7 cellular contexts compared by ENCODE assay signal in genomic region chr16:15887283-15887682, GRCh38. TPM values are rescaled to one million over a fixed set of nuclear protein-coding genes. Genes with fewer than 3 reads are reported as not detected.
DNase-seq lines count a peak whose midpoint lies in the region; TF ChIP-seq lines count a peak whose summit lies in the region.

No MANE protein-coding gene starts in this region.

- TF ChIP-seq CTCF in H9 (conservative IDR thresholded peaks at IDR 0.05): no peak
- TF ChIP-seq CTCF in WERI-Rb-1 (IDR thresholded peaks at IDR 0.05; ENCODE audit: low read depth, low read length): no peak
- TF ChIP-seq CTCF in foreskin fibroblast (IDR thresholded peaks at IDR 0.05; ENCODE audit: low read depth, low read length): no peak

- no peak overlapping the region for H3K9ac ChIP-seq in H9 (ENCODE audit: extremely low read depth, insufficient read length, low read length)

- no peak overlapping the region for H3K14ac ChIP-seq in H9 (ENCODE audit: insufficient read depth, low read length)

- H3K56ac ChIP-seq in H9 (ENCODE audit: insufficient read length, low read depth, low read length): no peak overlapping the region

- H3K9me3 ChIP-seq in H9 (ENCODE audit: control insufficient read depth, low read depth, low read length) (no peaks in the 10 kb centered on the region), WERI-Rb-1 (ENCODE audit: severe bottlenecking) (no peaks in the 10 kb centered on the region)

- no peaks in the 10 kb centered on the region for H3K9me3 Mint-ChIP-seq in H9

- H3K79me1 ChIP-seq in H9 (ENCODE audit: insufficient read depth, low read depth, low read length, poor library complexity, severe bottlenecking): peaks cover 4% of the 10 kb centered on the region

- no peak overlapping the region for H3K23ac ChIP-seq in H9 (ENCODE audit: insufficient read length, low read depth, low read length)

- no peak overlapping the region for H3K4ac ChIP-seq in H9 (ENCODE audit: low read depth, low read length)

- peak overlapping the region; percentile 99 to 100 for H3K4me3 Mint-ChIP-seq in H9

- no peak overlapping the region for H2BK12ac ChIP-seq in H9 (ENCODE audit: insufficient read length, low read depth, low read length)

- H3K27me3 ChIP-seq in H9 (ENCODE audit: insufficient read depth, low read length) (no peaks in the 10 kb centered on the region), WERI-Rb-1 (ENCODE audit: insufficient read depth, low read depth, severe bottlenecking) (no peaks in the 10 kb centered on the region)

- peak overlapping the region; percentile 98; the same call in 1 of the 2 replicates for H3K4me3 ChIP-seq in WERI-Rb-1 (ENCODE audit: low read depth, low read length)
- peak overlapping the region; percentile 84 to 90 for H3K4me3 ChIP-seq in foreskin fibroblast (ENCODE audit: low read depth in 1 of 2, low read length in 2 of 2)
- peak overlapping the region in 4 of 7 experiments; percentile 71 to 88 (median 74) for H3K4me3 ChIP-seq in skin epidermis

- H2BK20ac ChIP-seq in H9 (ENCODE audit: low read depth, low read length, poor library complexity, severe bottlenecking): no peak overlapping the region

- no peak overlapping the region for H2BK5ac ChIP-seq in H9 (ENCODE audit: insufficient read length, low read length)

- DNase-seq in H9 (no peak), WERI-Rb-1 (no peak), foreskin fibroblast (no peak), mesenteric fat pad (ENCODE audit: low spot score) (no peak), AML-193 (lab: John Stamatoyannopoulos, UW) (no peak), epidermal melanocyte (ENCODE audit: insufficient read length, low spot score) (no peak)

- no peak overlapping the region for H3K27ac Mint-ChIP-seq in H9

- H3K79me2 ChIP-seq in H9 (ENCODE audit: insufficient read depth, low read length): peaks cover 10% of the 10 kb centered on the region; the same call in 1 of the 2 replicates

- no peaks in the 10 kb centered on the region for H3K23me2 ChIP-seq in H9 (ENCODE audit: insufficient read length, low read depth, low read length, poor library complexity, severe bottlenecking)

- H4K8ac ChIP-seq in H9 (replicated peaks; ENCODE audit: insufficient read length, low read depth, low read length): no peak overlapping the region

- no peaks in the 10 kb centered on the region for H3K27me3 Mint-ChIP-seq in H9 (ENCODE audit: low read depth)

- H3K36me3 Mint-ChIP-seq in H9 (ENCODE audit: insufficient read depth in 1 of 3, low read depth in 3 of 3): peaks cover 6 to 22% (median 14%) of the 10 kb centered on the region in 3 experiments; a peak in 6 of 7 replicates

- no peak overlapping the region for H2AFZ ChIP-seq in H9 (ENCODE audit: low read length)

- peaks cover 13 to 15% of the 10 kb centered on the region in 2 experiments for H3K4me1 Mint-ChIP-seq in H9

- H3K36me3 ChIP-seq in WERI-Rb-1: peaks cover 17% of the 10 kb centered on the region

- H3K4me1 ChIP-seq in H9 (ENCODE audit: insufficient read depth, low read length): peaks cover 3% of the 10 kb centered on the region; the same call in 1 of the 2 replicates

- H4K91ac ChIP-seq in H9 (ENCODE audit: insufficient read length, low read depth, low read length): no peak overlapping the region

- H2BK120ac ChIP-seq in H9 (ENCODE audit: low read depth, low read length, poor library complexity, severe bottlenecking): no peak overlapping the region

- no peak overlapping the region for H3K18ac ChIP-seq in H9 (ENCODE audit: insufficient read length, low read depth, low read length)

- H4K20me1 ChIP-seq in H9 (ENCODE audit: control insufficient read depth, insufficient read depth, insufficient read length): no peaks in the 10 kb centered on the region

- H3K4me2 ChIP-seq in H9 (ENCODE audit: insufficient read depth, insufficient read length, low read length): peak overlapping the region; percentile 30

- no peak overlapping the region for H3T11ph ChIP-seq in H9 (ENCODE audit: low read length)

- H4K5ac ChIP-seq in H9 (ENCODE audit: insufficient read length, low read depth, low read length): no peak overlapping the region

- H2BK15ac ChIP-seq in H9 (ENCODE audit: low read depth, low read length): no peak overlapping the region

- no peak overlapping the region for H3K27ac ChIP-seq in H9 (ENCODE audit: insufficient read length, low read depth, low read length)
- no peak overlapping the region for H3K27ac ChIP-seq in WERI-Rb-1
- H3K27ac ChIP-seq in skin epidermis: peak overlapping the region in 10 of 21 experiments; percentile 89 to 98 (median 94)

- H2AK5ac ChIP-seq in H9 (ENCODE audit: insufficient read length, low read length): no peak overlapping the region

- WGBS in H9 (ENCODE audit: extremely low coverage, insufficient read length, low lambda C conversion rate): no CpG with 5 or more reads among the region's 4 CpGs

RNA-seq across cellular contexts. Expression of gene CEP20, which starts 1.1 kb away (rescaled TPM):
- total RNA-seq in H9 (2021) (36.9 and 43.8 TPM in 2 replicates), mesenteric fat pad (31.4 TPM)

RNA-seq across cellular contexts. Expression of gene MYH11, which starts 30.5 kb away (rescaled TPM):
- 0.42 and 0.88 TPM in 2 replicates for total RNA-seq in H9 (2021)
- 53.5 TPM for total RNA-seq in mesenteric fat pad

Comparison
In these comparisons a context has a peak if more than half of its experiments do, and no peak if none do; other contexts are left out.
1. RNA of gene MYH11, which starts 30.5 kb away (total RNA-seq): 53.5 TPM in mesenteric fat pad (single experiment); 0.42 to 0.88 TPM in H9; every median in the first group is over 10 times any median in the second.
2. Peak in every context shown above with its lines, with median percentiles within 50 percentile points of each other: H3K4me3 ChIP-seq.